In the genomic region with DNA sequence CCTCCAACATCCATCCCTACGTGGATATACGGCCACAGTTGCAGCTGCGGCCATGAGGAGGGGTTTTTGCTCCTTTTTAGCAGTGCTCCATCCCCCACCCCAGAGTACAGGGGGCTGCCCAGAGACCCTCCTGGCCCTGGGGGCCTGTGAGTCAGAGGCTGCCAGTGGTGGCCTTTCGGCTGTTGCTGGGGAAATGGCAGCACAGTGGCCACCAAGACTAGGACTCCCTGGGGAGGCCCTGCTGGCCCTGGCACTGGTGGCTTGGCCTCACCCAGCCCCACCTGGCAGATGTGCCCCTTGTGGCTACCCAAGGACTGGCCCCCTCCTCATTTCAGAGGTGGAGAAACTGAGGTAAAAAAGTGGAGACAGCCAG, we compare ENCODE assay signal across 15 cellular contexts. TPM values are rescaled to one million over a fixed set of nuclear protein-coding genes. Genes with fewer than 3 reads are reported as not detected.
A peak's percentile ranks its signal among the peaks of the same experiment; 100 is the strongest.
DNase-seq lines count a peak whose midpoint lies in the region; ATAC-seq, FAIRE-seq and TF ChIP-seq lines count a peak whose summit lies in the region.
"Had no signal": no experiment of that assay in that cellular context is flagged by ENCODE, and none has a peak within 500 bp of the region (broad histone marks: within the 10 kb centered on the region; RNA-seq: fewer than 3 reads in every experiment).

No MANE protein-coding gene starts in this region.

- H3K4me2 ChIP-seq in astrocyte (ENCODE audit: low read length) (peak overlapping the region; percentile 71), smooth muscle cell (peak overlapping the region; percentile 55)

- H3K9me3 Mint-ChIP-seq in Caco-2 (ENCODE audit: unreplicated experiment) (no peaks in the 10 kb centered on the region), astrocyte (ENCODE audit: unreplicated experiment) (peaks cover 2% of the 10 kb centered on the region)
- H3K9me3 Mint-ChIP-seq: activated CD8-positive, alpha-beta T cell treated with anti-CD3 and anti-CD28 coated beads for 36 hours; activated naive CD4-positive, alpha-beta T cell treated with anti-CD3 and anti-CD28 coated beads, Interleukin-2, amount 50 U/mL, for 24 hours; dendritic cell treated with granulocyte-macrophage colony-stimulating factor and Interleukin-4, amounts not matched to agents 40 ng/mL and 50 ng/mL, for 4 days; natural killer cell had no signal

- H3K9me3 ChIP-seq in Caco-2 (no peaks in the 10 kb centered on the region), astrocyte (ENCODE audit: insufficient read depth, low read depth, low read length) (no peaks in the 10 kb centered on the region), smooth muscle cell (replicated peaks; ENCODE audit: low read depth) (no peaks in the 10 kb centered on the region)

- DNase-seq in Caco-2: no peak
- DNase-seq in astrocyte (ENCODE audit: low read depth): no peak
- no peak for DNase-seq in smooth muscle cell (lab: John Stamatoyannopoulos, UW; ENCODE audit: unreplicated experiment)
- no peak for DNase-seq in left colon
- no peak for DNase-seq in NCI-H226
- DNase-seq: activated CD8-positive, alpha-beta T cell treated with anti-CD3 and anti-CD28 coated beads for 36 hours; natural killer cell; NCI-H1105; NCI-H524 treated with DMSO at 0.1 percent for 48 hours had no signal

- H3K4me1 Mint-ChIP-seq in Caco-2 (ENCODE audit: low read depth, unreplicated experiment) (peaks cover 46% of the 10 kb centered on the region), astrocyte (ENCODE audit: low read depth, unreplicated experiment) (peaks cover 50% of the 10 kb centered on the region)

- H3K36me3 Mint-ChIP-seq in Caco-2 (ENCODE audit: insufficient read depth, unreplicated experiment) (peaks cover 47% of the 10 kb centered on the region), astrocyte (ENCODE audit: low read depth, unreplicated experiment) (peaks cover 7% of the 10 kb centered on the region)
- H3K36me3 Mint-ChIP-seq: activated naive CD4-positive, alpha-beta T cell treated with anti-CD3 and anti-CD28 coated beads, Interleukin-2, amount 50 U/mL, for 24 hours; natural killer cell had no signal

- 68% methylated on average over 4 of the region's 4 CpGs for WGBS in smooth muscle cell (ENCODE audit: low lambda C conversion rate)

- intact Hi-C loops in Caco-2 (cut with micrococcal nuclease; ENCODE audit: unreplicated experiment) (loop anchor here (2.0 kb wide), 1 partner anchor 28 kb away; no protein-coding TSS in a partner anchor), left colon (cut with DNase I, micrococcal nuclease) (no loop called here)

- H2AFZ ChIP-seq in astrocyte (ENCODE audit: low read depth, low read length): no peak overlapping the region
- H2AFZ ChIP-seq in smooth muscle cell (ENCODE audit: low read depth): no peak overlapping the region

- H4K20me1 ChIP-seq in astrocyte (ENCODE audit: insufficient read depth, low read length) (peaks cover 81% of the 10 kb centered on the region), smooth muscle cell (ENCODE audit: low read depth) (peaks cover 100% of the 10 kb centered on the region)

- H3K27ac Mint-ChIP-seq in Caco-2 (ENCODE audit: unreplicated experiment) (peak overlapping the region; percentile 84), astrocyte (ENCODE audit: unreplicated experiment) (no peak overlapping the region)
- H3K27ac Mint-ChIP-seq: activated CD8-positive, alpha-beta T cell treated with anti-CD3 and anti-CD28 coated beads for 36 hours; activated naive CD4-positive, alpha-beta T cell treated with anti-CD3 and anti-CD28 coated beads, Interleukin-2, amount 50 U/mL, for 24 hours; B cell; dendritic cell treated with granulocyte-macrophage colony-stimulating factor and Interleukin-4, amounts not matched to agents 40 ng/mL and 50 ng/mL, for 4 days had no signal

- H3K27me3 Mint-ChIP-seq in Caco-2 (ENCODE audit: insufficient read depth, unreplicated experiment): no peaks in the 10 kb centered on the region
- no peaks in the 10 kb centered on the region for H3K27me3 Mint-ChIP-seq in astrocyte (ENCODE audit: low read depth, unreplicated experiment)
- H3K27me3 Mint-ChIP-seq: activated CD8-positive, alpha-beta T cell treated with anti-CD3 and anti-CD28 coated beads for 36 hours; activated naive CD4-positive, alpha-beta T cell treated with anti-CD3 and anti-CD28 coated beads, Interleukin-2, amount 50 U/mL, for 24 hours; B cell; dendritic cell treated with granulocyte-macrophage colony-stimulating factor and Interleukin-4, amounts not matched to agents 40 ng/mL and 50 ng/mL, for 4 days had no signal

- no peak overlapping the region for H3K4me3 Mint-ChIP-seq in Caco-2 (ENCODE audit: unreplicated experiment)
- H3K4me3 Mint-ChIP-seq in astrocyte (ENCODE audit: unreplicated experiment): no peak overlapping the region
- H3K4me3 Mint-ChIP-seq: activated CD8-positive, alpha-beta T cell treated with anti-CD3 and anti-CD28 coated beads for 36 hours; activated naive CD4-positive, alpha-beta T cell treated with anti-CD3 and anti-CD28 coated beads, Interleukin-2, amount 50 U/mL, for 24 hours; B cell; dendritic cell treated with granulocyte-macrophage colony-stimulating factor and Interleukin-4, amounts not matched to agents 40 ng/mL and 50 ng/mL, for 4 days; natural killer cell had no signal

- POLR2A ChIA-PET in Caco-2 (lab: Charles Lee): interaction anchor here (0.5 to 1.6 kb wide), 3 partner anchors 28 to 176 kb away, joined by 3 to 6 read pairs (median 4); no protein-coding TSS in a partner anchor

- H3K4me3 ChIP-seq in Caco-2 (ENCODE audit: low read depth, low read length) (no peak overlapping the region), astrocyte (ENCODE audit: insufficient read depth, low read depth, low read length) (peak overlapping the region; percentile 10), smooth muscle cell (no peak overlapping the region)

- H3K9ac ChIP-seq in astrocyte (ENCODE audit: low read length) (peak overlapping the region; percentile 65), smooth muscle cell (ENCODE audit: low read depth) (peak overlapping the region; percentile 59)

- H3K4me1 ChIP-seq in Caco-2 (peaks cover 66% of the 10 kb centered on the region), astrocyte (ENCODE audit: insufficient read depth, low read length) (peaks cover 47% of the 10 kb centered on the region), smooth muscle cell (ENCODE audit: low read depth) (peaks cover 29% of the 10 kb centered on the region)

- no peak for ATAC-seq in left colon
- no peak for ATAC-seq in HG02759 (IDR thresholded peaks at IDR 0.05; ENCODE audit: unreplicated experiment)
- no peak for ATAC-seq in GM18861 (IDR thresholded peaks at IDR 0.05; ENCODE audit: unreplicated experiment)
- ATAC-seq: activated CD8-positive, alpha-beta T cell treated with anti-CD3 and anti-CD28 coated beads for 36 hours; natural killer cell had no signal

- peaks cover 17% of the 10 kb centered on the region for H3F3A ChIP-seq in smooth muscle cell (ENCODE audit: low read depth)

- BruUV-seq in Caco-2 (replicated peaks; lab: Mats Ljungman, UMichigan): no TSS peak

- H3K36me3 ChIP-seq in Caco-2 (ENCODE audit: control insufficient read depth, insufficient read depth, low read length) (peaks cover 6% of the 10 kb centered on the region), astrocyte (ENCODE audit: insufficient read depth, low read length) (no peaks in the 10 kb centered on the region), smooth muscle cell (ENCODE audit: low read depth) (no peaks in the 10 kb centered on the region)

- no peak for FAIRE-seq in astrocyte (lab: Jason Lieb, UNC)

- H3K27ac ChIP-seq in astrocyte (ENCODE audit: low read depth, low read length) (peak overlapping the region; percentile 77), layer of hippocampus (ENCODE audit: low read depth, low read length) (peak overlapping the region; percentile 79), smooth muscle cell (ENCODE audit: low read depth) (peak overlapping the region; percentile 91)

- TF ChIP-seq CTCF in Caco-2 (IDR thresholded peaks at IDR 0.05; ENCODE audit: insufficient read depth in 1 of 2, low read depth in 1 of 2, low read length in 1 of 2, severe bottlenecking in 1 of 2, unreplicated experiment in 1 of 2) (no peak), astrocyte (IDR thresholded peaks at IDR 0.05; ENCODE audit: insufficient read depth, low read depth, low read length) (no peak), smooth muscle cell (IDR thresholded peaks at IDR 0.05; ENCODE audit: borderline replicate concordance, insufficient read depth, poor library complexity, severe bottlenecking) (no peak)

- CTCF ChIA-PET in Caco-2 (lab: Charles Lee): interaction anchor here (1.1 to 1.2 kb wide), 2 partner anchors 15 to 17 kb away, joined by 3 read pairs; no protein-coding TSS in a partner anchor

- H3K27me3 ChIP-seq in Caco-2 (replicated peaks; ENCODE audit: control insufficient read depth, insufficient read depth, low read length) (no peaks in the 10 kb centered on the region), astrocyte (ENCODE audit: insufficient read depth, low read length) (no peaks in the 10 kb centered on the region), layer of hippocampus (ENCODE audit: control insufficient read depth, insufficient read depth, low read length) (no peaks in the 10 kb centered on the region), smooth muscle cell (ENCODE audit: low read depth) (no peaks in the 10 kb centered on the region)

- H3K79me2 ChIP-seq in astrocyte (ENCODE audit: insufficient read depth, low read length) (peaks cover 87% of the 10 kb centered on the region), smooth muscle cell (ENCODE audit: low read depth) (peaks cover 97% of the 10 kb centered on the region)

RNA-seq across cellular contexts. Expression of a gene that starts 29.1 kb away (rescaled TPM):
- total RNA-seq in Caco-2 (2022) (44.3 and 46.7 TPM in 2 replicates), astrocyte (39.1 and 39.8 TPM in 2 replicates), smooth muscle cell (11.1 and 12.2 TPM in 2 replicates), left colon (10 to 100 TPM; 15.8 to 23.8 TPM)
- 17.6 and 19.2 TPM in 2 replicates for polyA plus RNA-seq in smooth muscle cell
